Comparison of ENCODE assay signal across 8 cellular contexts in genomic region chr9:111037744-111038335, GRCh38. TPM values are rescaled to one million over a fixed set of nuclear protein-coding genes. Genes with fewer than 3 reads are reported as not detected.
DNase-seq lines count a peak whose midpoint lies in the region; ATAC-seq and TF ChIP-seq lines count a peak whose summit lies in the region.

No MANE protein-coding gene starts in this region.

- no peaks in the 10 kb centered on the region for H3K79me1 ChIP-seq in neuronal stem cell (ENCODE audit: low read depth, low read length)

- ATAC-seq in RWPE2 (ENCODE audit: low read depth), result peak; percentile 12; the same call in 2 of the 3 replicates
- ATAC-seq in GM21515 (IDR thresholded peaks at IDR 0.05; ENCODE audit: unreplicated experiment), result no peak

- no peak overlapping the region for H2BK15ac ChIP-seq in neuronal stem cell (ENCODE audit: low read length)

- no peak overlapping the region for H4K91ac ChIP-seq in neuronal stem cell (ENCODE audit: low read depth, low read length, poor library complexity)

- peak overlapping the region; percentile 100 for H2AFZ ChIP-seq in neuronal stem cell (ENCODE audit: low read length)

- H2BK120ac ChIP-seq in neuronal stem cell (ENCODE audit: low read depth, low read length), result peak overlapping the region; percentile 62

- WGBS in neuronal stem cell (ENCODE audit: extremely low coverage in 2 of 2, insufficient read length in 2 of 2, insufficient replicate concordance in 1 of 2), 2 donors, result no CpG with 5 or more reads among the region's 82 CpGs

- peak overlapping the region; percentile 98 for H3K4me3 ChIP-seq in RWPE2 (ENCODE audit: severe bottlenecking)
- H3K4me3 ChIP-seq in foreskin fibroblast (ENCODE audit: low read depth in 1 of 2, low read length in 2 of 2), result peak overlapping the region; percentile 66 to 91
- peak overlapping the region; percentile 60 to 98 for H3K4me3 ChIP-seq in neuronal stem cell (ENCODE audit: low read length in 2 of 2)

- H3K4me1 ChIP-seq in RWPE2 (ENCODE audit: insufficient read depth, poor library complexity, severe bottlenecking) (peaks cover 40% of the 10 kb centered on the region), neuronal stem cell (ENCODE audit: control insufficient read depth in 2 of 2, insufficient read depth in 1 of 2, low read depth in 1 of 2, low read length in 2 of 2) (peaks cover 10 to 18% of the 10 kb centered on the region in 2 donors)

- peak overlapping the region; percentile 92 for H3K4me2 ChIP-seq in neuronal stem cell (ENCODE audit: insufficient read depth, low read length, poor library complexity, severe bottlenecking)

- H3K36me3 ChIP-seq in RWPE2 (ENCODE audit: low read depth), result peaks cover 5% of the 10 kb centered on the region; the same call in 1 of the 2 replicates
- H3K36me3 ChIP-seq in neuronal stem cell (replicated peaks in 1 of 2; ENCODE audit: control insufficient read depth in 2 of 2, insufficient read depth in 2 of 2, low read length in 2 of 2), result no peaks in the 10 kb centered on the region

- no peak overlapping the region for H2BK12ac ChIP-seq in neuronal stem cell (ENCODE audit: low read length)

- peak overlapping the region; percentile 59 for H2BK5ac ChIP-seq in neuronal stem cell (ENCODE audit: low read length)

- H3K23ac ChIP-seq in neuronal stem cell (ENCODE audit: low read depth, low read length, poor library complexity), result no peak overlapping the region

- H4K8ac ChIP-seq in neuronal stem cell (ENCODE audit: low read depth, low read length), result no peak overlapping the region

- H3K27ac ChIP-seq in RWPE2 (ENCODE audit: poor library complexity, severe bottlenecking) (peak overlapping the region; percentile 95), neuronal stem cell (replicated peaks; ENCODE audit: low read length) (peak overlapping the region; percentile 38)

- no peak overlapping the region for H2AK5ac ChIP-seq in neuronal stem cell (ENCODE audit: low read depth, low read length)

- H3K9me3 ChIP-seq in RWPE2 (ENCODE audit: severe bottlenecking) (no peaks in the 10 kb centered on the region), neuronal stem cell (replicated peaks in 1 of 2; ENCODE audit: control insufficient read depth in 2 of 2, insufficient read depth in 1 of 2, low read depth in 1 of 2, low read length in 2 of 2) (no peaks in the 10 kb centered on the region)

- TF ChIP-seq CTCF in RWPE2 (IDR thresholded peaks at IDR 0.05; ENCODE audit: poor library complexity, severe bottlenecking) (peak; percentile 56), foreskin fibroblast (IDR thresholded peaks at IDR 0.05; ENCODE audit: low read depth, low read length) (no peak)

- no peak overlapping the region for H3K14ac ChIP-seq in neuronal stem cell (ENCODE audit: low read length)

- H3K9ac ChIP-seq in neuronal stem cell (ENCODE audit: low read depth, low read length, poor library complexity), result peak overlapping the region; percentile 94

- peak overlapping the region; percentile 96 for H3K18ac ChIP-seq in neuronal stem cell (ENCODE audit: low read length)

- H3K27me3 ChIP-seq in RWPE2 (ENCODE audit: insufficient read depth, poor library complexity, severe bottlenecking) (no peaks in the 10 kb centered on the region), neuronal stem cell (ENCODE audit: control insufficient read depth in 3 of 3, insufficient read depth in 3 of 3, low read depth in 1 of 3, low read length in 3 of 3) (peaks cover 0 to 7% (median 4%) of the 10 kb centered on the region in 3 experiments)

- no peak overlapping the region for H3K4ac ChIP-seq in neuronal stem cell (ENCODE audit: low read length)

- DNase-seq in Daoy (ENCODE audit: low read depth) (peak; percentile 65), HCEC 1CT (peak; percentile 41), RWPE2 (ENCODE audit: low spot score) (peak; percentile 68), foreskin fibroblast (peak in 1 of 2 donors; percentile 77), neuronal stem cell (ENCODE audit: low spot score) (peak; percentile 73), activated T-cell treated with anti-CD3 and anti-CD28 coated beads for 4 hours (no peak), GM19238 (ENCODE audit: insufficient read length, low spot score) (no peak)

RNA-seq across cellular contexts. Expression of gene LPAR1, which starts 0.4 kb away (rescaled TPM):
- total RNA-seq in Daoy (2014; rRNA removed; shearing (Covaris generic)), result 11.4 and 13.5 TPM in 2 replicates
- polyA plus RNA-seq in neuronal stem cell (2013, experiment 1 of 2), result 5.3 TPM
- polyA plus RNA-seq in neuronal stem cell (2013, experiment 2 of 2), result 5.0 TPM

Comparison
In these comparisons a context has a peak if more than half of its experiments do, and no peak if none do; other contexts are left out.
1. DNase-seq: peak in Daoy (single experiment), HCEC 1CT (single experiment), RWPE2 (single experiment) and neuronal stem cell (single experiment); none in activated T-cell treated with anti-CD3 and anti-CD28 coated beads for 4 hours (single experiment) and GM19238 (single experiment).
2. Peak in every context shown above with its lines, with median percentiles within 50 percentile points of each other: H3K4me3 ChIP-seq.